Comparison of ENCODE assay signal across 23 cellular contexts in genomic region chr3:124333931-124334640, GRCh38.
DNase-seq lines count a peak whose midpoint lies in the region; ATAC-seq, FAIRE-seq and TF ChIP-seq lines count a peak whose summit lies in the region.
"Had no signal": no experiment of that assay in that cellular context is flagged by ENCODE, and none has a peak within 500 bp of the region (broad histone marks: within the 10 kb centered on the region; RNA-seq: fewer than 3 reads in every experiment).

No MANE protein-coding gene starts in this region.

- no peaks in the 10 kb centered on the region for H3K79me2 ChIP-seq in astrocyte (ENCODE audit: insufficient read depth, low read length)
- no peaks in the 10 kb centered on the region for H3K79me2 ChIP-seq in osteoblast (ENCODE audit: insufficient read depth, low read length)

- no peaks in the 10 kb centered on the region for H3K4me1 ChIP-seq in astrocyte (ENCODE audit: insufficient read depth, low read length)
- no peaks in the 10 kb centered on the region for H3K4me1 ChIP-seq in osteoblast (ENCODE audit: insufficient read depth, low read length)
- H3K4me1 ChIP-seq: Peyer's patch, SJCRH30 had no signal

- no peak for TF ChIP-seq CTCF in astrocyte (IDR thresholded peaks at IDR 0.05; ENCODE audit: insufficient read depth, low read depth, low read length)
- TF ChIP-seq CTCF in osteoblast (IDR thresholded peaks at IDR 0.05; ENCODE audit: extremely low read depth, low read depth, low read length): no peak

- H3K4me2 ChIP-seq in astrocyte (ENCODE audit: low read length): no peak overlapping the region
- H3K4me2 ChIP-seq in osteoblast (ENCODE audit: insufficient read depth, low read length): no peak overlapping the region

- H3K9me3 Mint-ChIP-seq in astrocyte (ENCODE audit: unreplicated experiment): peaks cover 3% of the 10 kb centered on the region
- no peaks in the 10 kb centered on the region for H3K9me3 Mint-ChIP-seq in stimulated activated effector memory CD8-positive, alpha-beta T cell treated with anti-CD3 and anti-CD28 coated beads, Interleukin-12 subunit alpha, Interleukin-12 subunit beta, amount 100 ng/mL, for 72 hours

- H4K20me1 ChIP-seq in astrocyte (ENCODE audit: insufficient read depth, low read length) (no peaks in the 10 kb centered on the region), osteoblast (ENCODE audit: insufficient read depth, low read length) (no peaks in the 10 kb centered on the region)

- no peak for FAIRE-seq in astrocyte (lab: Jason Lieb, UNC)
- FAIRE-seq: A204.1 had no signal

- H2AFZ ChIP-seq in astrocyte (ENCODE audit: low read depth, low read length) (no peak overlapping the region), osteoblast (ENCODE audit: low read length) (no peak overlapping the region)

- H3K27ac ChIP-seq in astrocyte (ENCODE audit: low read depth, low read length) (no peak overlapping the region), osteoblast (ENCODE audit: low read depth, low read length) (no peak overlapping the region)
- H3K27ac ChIP-seq: C4-2B, Peyer's patch, SJCRH30 had no signal

- H3K36me3 Mint-ChIP-seq in astrocyte (ENCODE audit: low read depth, unreplicated experiment): peaks cover 16% of the 10 kb centered on the region
- no peaks in the 10 kb centered on the region for H3K36me3 Mint-ChIP-seq in stimulated activated effector memory CD8-positive, alpha-beta T cell treated with anti-CD3 and anti-CD28 coated beads, Interleukin-12 subunit alpha, Interleukin-12 subunit beta, amount 100 ng/mL, for 72 hours
- H3K36me3 Mint-ChIP-seq: CD8-positive, alpha-beta memory T cell had no signal

- no peak overlapping the region for H3K4me3 Mint-ChIP-seq in astrocyte (ENCODE audit: unreplicated experiment)
- no peak overlapping the region for H3K4me3 Mint-ChIP-seq in stimulated activated effector memory CD8-positive, alpha-beta T cell treated with anti-CD3 and anti-CD28 coated beads, Interleukin-12 subunit alpha, Interleukin-12 subunit beta, amount 100 ng/mL, for 72 hours
- H3K4me3 Mint-ChIP-seq: CD8-positive, alpha-beta memory T cell had no signal

- DNase-seq in NCI-H2171 (lab: John Stamatoyannopoulos, UW): peak; percentile 35
- DNase-seq in astrocyte (ENCODE audit: low read depth): no peak
- peak; percentile 42 for DNase-seq in kidney tubule cell (ENCODE audit: low spot score)
- no peak for DNase-seq in stimulated activated effector memory CD8-positive, alpha-beta T cell treated with anti-CD3 and anti-CD28 coated beads, Interleukin-12 subunit alpha, Interleukin-12 subunit beta, amount 100 ng/mL, for 72 hours (ENCODE audit: low spot score in 2 of 2)
- no peak for DNase-seq in osteoblast (ENCODE audit: insufficient read length, low spot score, missing footprints)
- no peak for DNase-seq in cortex of kidney (lab: John Stamatoyannopoulos, UW)
- DNase-seq: Calu3; CD8-positive, alpha-beta memory T cell; EL; GF-D8; GOT3; Kasumi-1; NCI-H1417; NCI-H1694 treated with DMSO at 0.1 percent for 48 hours; NCI-H226; NCI-H510A treated with DMSO at 0.1 percent for 48 hours; NCI-H82; Peyer's patch; SJCRH30 had no signal

- H3K4me1 Mint-ChIP-seq in astrocyte (ENCODE audit: low read depth, unreplicated experiment): peaks cover 6% of the 10 kb centered on the region
- H3K4me1 Mint-ChIP-seq in stimulated activated effector memory CD8-positive, alpha-beta T cell treated with anti-CD3 and anti-CD28 coated beads, Interleukin-12 subunit alpha, Interleukin-12 subunit beta, amount 100 ng/mL, for 72 hours: no peaks in the 10 kb centered on the region
- H3K4me1 Mint-ChIP-seq: CD8-positive, alpha-beta memory T cell had no signal

- H3K4me3 ChIP-seq in astrocyte (ENCODE audit: insufficient read depth, low read depth, low read length) (no peak overlapping the region), osteoblast (ENCODE audit: insufficient read depth, low read length) (no peak overlapping the region)
- H3K4me3 ChIP-seq: Peyer's patch, SJCRH30 had no signal

- H3K36me3 ChIP-seq in astrocyte (ENCODE audit: insufficient read depth, low read length): peaks cover 3% of the 10 kb centered on the region
- H3K36me3 ChIP-seq in osteoblast (ENCODE audit: insufficient read depth, low read length): no peaks in the 10 kb centered on the region
- H3K36me3 ChIP-seq: Peyer's patch, SJCRH30 had no signal

- H3K9me3 ChIP-seq in astrocyte (ENCODE audit: insufficient read depth, low read depth, low read length): no peaks in the 10 kb centered on the region
- no peaks in the 10 kb centered on the region for H3K9me3 ChIP-seq in osteoblast (ENCODE audit: low read depth, low read length)
- H3K9me3 ChIP-seq: Peyer's patch, SJCRH30 had no signal

- H3K9ac ChIP-seq in astrocyte (ENCODE audit: low read length): no peak overlapping the region

- ATAC-seq in stimulated activated effector memory CD8-positive, alpha-beta T cell treated with anti-CD3 and anti-CD28 coated beads, Interleukin-12 subunit alpha, Interleukin-12 subunit beta, amount 100 ng/mL, for 72 hours: peak; percentile 21
- ATAC-seq in HG03565 (IDR thresholded peaks at IDR 0.05; ENCODE audit: unreplicated experiment): no peak
- ATAC-seq: HCT116 had no signal

- no peaks in the 10 kb centered on the region for H3K27me3 ChIP-seq in astrocyte (ENCODE audit: insufficient read depth, low read length)
- peaks cover 5% of the 10 kb centered on the region for H3K27me3 ChIP-seq in osteoblast (ENCODE audit: insufficient read depth, low read length)
- H3K27me3 ChIP-seq: Peyer's patch, SJCRH30 had no signal

- peaks cover 3% of the 10 kb centered on the region for H3K27me3 Mint-ChIP-seq in astrocyte (ENCODE audit: low read depth, unreplicated experiment)

- peak overlapping the region; percentile 36 for H3K27ac Mint-ChIP-seq in astrocyte (ENCODE audit: unreplicated experiment)
- H3K27ac Mint-ChIP-seq in stimulated activated effector memory CD8-positive, alpha-beta T cell treated with anti-CD3 and anti-CD28 coated beads, Interleukin-12 subunit alpha, Interleukin-12 subunit beta, amount 100 ng/mL, for 72 hours: no peak overlapping the region
- H3K27ac Mint-ChIP-seq: CD8-positive, alpha-beta memory T cell had no signal

Comparison
In these comparisons a context has a peak if more than half of its experiments do, and no peak if none do; other contexts are left out.
1. DNase-seq: peak in NCI-H2171 (single experiment) and kidney tubule cell (single experiment); none in astrocyte (single experiment), stimulated activated effector memory CD8-positive, alpha-beta T cell treated with anti-CD3 and anti-CD28 coated beads, Interleukin-12 subunit alpha, Interleukin-12 subunit beta, amount 100 ng/mL, for 72 hours (0 of 2), osteoblast (single experiment) and cortex of kidney (single experiment).